8 cellular contexts compared by ENCODE assay signal in the genomic region with DNA sequence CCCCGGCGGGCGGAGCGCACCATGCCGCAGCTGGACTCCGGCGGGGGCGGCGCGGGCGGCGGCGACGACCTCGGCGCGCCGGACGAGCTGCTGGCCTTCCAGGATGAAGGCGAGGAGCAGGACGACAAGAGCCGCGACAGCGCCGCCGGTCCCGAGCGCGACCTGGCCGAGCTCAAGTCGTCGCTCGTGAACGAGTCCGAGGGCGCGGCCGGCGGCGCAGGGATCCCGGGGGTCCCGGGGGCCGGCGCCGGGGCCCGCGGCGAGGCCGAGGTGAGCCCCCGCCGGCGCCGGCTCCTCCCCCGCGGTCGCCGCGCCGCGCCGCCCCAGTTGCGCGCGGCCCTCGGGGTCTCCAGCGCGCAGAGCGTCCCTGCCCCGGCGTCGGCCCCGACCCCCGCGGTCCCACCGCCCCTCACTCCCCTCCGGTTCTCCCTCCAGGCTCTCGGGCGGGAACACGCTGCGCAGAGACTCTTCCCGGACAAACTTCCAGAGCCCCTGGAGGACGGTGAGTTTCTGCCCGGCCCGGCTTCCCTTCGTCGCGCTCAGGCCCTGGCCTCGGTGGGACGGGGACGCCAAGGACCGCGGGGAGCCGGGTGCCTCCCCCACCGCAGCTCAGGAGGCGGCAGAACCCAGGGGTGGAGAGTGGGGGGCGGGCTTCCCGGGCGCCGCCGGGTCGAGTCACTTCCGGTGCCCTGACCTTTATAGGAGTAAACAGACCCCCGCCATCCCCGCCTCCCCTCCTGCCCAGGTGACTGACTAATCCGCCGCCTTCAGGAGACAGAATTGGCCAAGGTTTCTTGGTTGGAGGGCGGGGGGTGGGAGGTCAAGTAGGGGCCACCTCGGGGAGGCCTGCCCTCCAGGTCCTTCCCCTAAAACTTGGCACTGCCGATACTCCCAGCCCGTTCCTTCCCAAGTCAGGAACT. TPM values are rescaled to one million over a fixed set of nuclear protein-coding genes. Genes with fewer than 3 reads are reported as not detected.
A peak's percentile ranks its signal among the peaks of the same experiment; 100 is the strongest.
DNase-seq lines count a peak whose midpoint lies in the region; ATAC-seq lines count a peak whose summit lies in the region.

No MANE protein-coding gene starts in this region.

- peaks cover 79% of the 10 kb centered on the region for H3K4me1 Mint-ChIP-seq in activated T-helper 1 cell treated with anti-CD3 and anti-CD28 coated beads, Interleukin-12 subunit alpha, Interleukin-12 subunit beta, Interleukin-2, Interleukin-4 antibody, amounts not matched to agents 30 ng/mL and 10 ng/mL and 1 ng/mL, durations not matched to agents 14 hours and 24 hours and 36 hours (ENCODE audit: low read depth)

- WGBS in right cardiac atrium = 5% methylated on average over 110 of the region's 110 CpGs

- ATAC-seq in right cardiac atrium (no peak), HG03095 (IDR thresholded peaks at IDR 0.05; ENCODE audit: unreplicated experiment) (no peak)

- DNase-seq in NCI-H2196 (lab: John Stamatoyannopoulos, UW; ENCODE audit: unreplicated experiment) = peak; percentile 39
- DNase-seq in NCI-H2196 treated with DMSO at 0.1 percent for 48 hours (lab: John Stamatoyannopoulos, UW; ENCODE audit: unreplicated experiment) = no peak
- DNase-seq in M059J (ENCODE audit: low read depth) = peak; percentile 34
- peak; percentile 42 for DNase-seq in activated T-helper 1 cell treated with anti-CD3 and anti-CD28 coated beads, Interleukin-12 subunit alpha, Interleukin-12 subunit beta, Interleukin-2, Interleukin-4 antibody, amounts not matched to agents 30 ng/mL and 10 ng/mL and 1 ng/mL, durations not matched to agents 14 hours and 24 hours and 36 hours (ENCODE audit: low spot score)
- DNase-seq in right cardiac atrium = peak in 1 of 3 donors; percentile 71
- DNase-seq in stimulated activated CD4-positive, alpha-beta T cell treated with anti-CD3 and anti-CD28 coated beads, Interleukin-15, amount 100 ng/mL, for 1 hour (ENCODE audit: low read depth in 1 of 2, low spot score in 1 of 2) = peak; percentile 64 to 73
- no peak for DNase-seq in foreskin melanocyte

- peaks cover 30% of the 10 kb centered on the region for H3K36me3 Mint-ChIP-seq in activated T-helper 1 cell treated with anti-CD3 and anti-CD28 coated beads, Interleukin-12 subunit alpha, Interleukin-12 subunit beta, Interleukin-2, Interleukin-4 antibody, amounts not matched to agents 30 ng/mL and 10 ng/mL and 1 ng/mL, durations not matched to agents 14 hours and 24 hours and 36 hours (ENCODE audit: low read depth)

- H3K4me3 Mint-ChIP-seq in activated T-helper 1 cell treated with anti-CD3 and anti-CD28 coated beads, Interleukin-12 subunit alpha, Interleukin-12 subunit beta, Interleukin-2, Interleukin-4 antibody, amounts not matched to agents 30 ng/mL and 10 ng/mL and 1 ng/mL, durations not matched to agents 14 hours and 24 hours and 36 hours = peak overlapping the region; percentile 82

- H3K27me3 Mint-ChIP-seq in activated T-helper 1 cell treated with anti-CD3 and anti-CD28 coated beads, Interleukin-12 subunit alpha, Interleukin-12 subunit beta, Interleukin-2, Interleukin-4 antibody, amounts not matched to agents 30 ng/mL and 10 ng/mL and 1 ng/mL, durations not matched to agents 14 hours and 24 hours and 36 hours (ENCODE audit: insufficient read depth) = peaks cover 35% of the 10 kb centered on the region

- H3K27ac Mint-ChIP-seq in activated T-helper 1 cell treated with anti-CD3 and anti-CD28 coated beads, Interleukin-12 subunit alpha, Interleukin-12 subunit beta, Interleukin-2, Interleukin-4 antibody, amounts not matched to agents 30 ng/mL and 10 ng/mL and 1 ng/mL, durations not matched to agents 14 hours and 24 hours and 36 hours = peak overlapping the region; percentile 38

- no peak overlapping the region for H3K27ac ChIP-seq in right cardiac atrium (ENCODE audit: low read length)

- H3K4me1 ChIP-seq in right cardiac atrium (ENCODE audit: control insufficient read depth, insufficient read depth, low read length) = peaks cover 5% of the 10 kb centered on the region

- intact Hi-C loops in activated T-helper 1 cell treated with anti-CD3 and anti-CD28 coated beads, Interleukin-12 subunit alpha, Interleukin-12 subunit beta, Interleukin-2, Interleukin-4 antibody, amounts not matched to agents 30 ng/mL and 10 ng/mL and 1 ng/mL, durations not matched to agents 14 hours and 24 hours and 36 hours (cut with micrococcal nuclease) = loop anchor here (1.0 kb wide), 1 partner anchor 30 kb away; no protein-coding TSS in a partner anchor
- intact Hi-C loops in right cardiac atrium (cut with DNase I) = no loop called here

- peak overlapping the region; percentile 87 for H3K4me3 ChIP-seq in right cardiac atrium (ENCODE audit: low read length)

- H3K27me3 ChIP-seq in right cardiac atrium (ENCODE audit: control insufficient read depth, insufficient read depth) = no peaks in the 10 kb centered on the region

- H3K9me3 Mint-ChIP-seq in activated T-helper 1 cell treated with anti-CD3 and anti-CD28 coated beads, Interleukin-12 subunit alpha, Interleukin-12 subunit beta, Interleukin-2, Interleukin-4 antibody, amounts not matched to agents 30 ng/mL and 10 ng/mL and 1 ng/mL, durations not matched to agents 14 hours and 24 hours and 36 hours = no peaks in the 10 kb centered on the region

- no peaks in the 10 kb centered on the region for H3K9me3 ChIP-seq in right cardiac atrium (ENCODE audit: control insufficient read depth, low read length)

RNA-seq across cellular contexts. Expression of a gene that starts 0.7 kb away (rescaled TPM):
- total RNA-seq in M059J (2014; rRNA removed; shearing (Covaris generic)) = 5.2 and 7.4 TPM in 2 replicates
- total RNA-seq in activated T-helper 1 cell treated with anti-CD3 and anti-CD28 coated beads, Interleukin-12 subunit alpha, Interleukin-12 subunit beta, Interleukin-2, Interleukin-4 antibody, amounts not matched to agents 30 ng/mL and 10 ng/mL and 1 ng/mL, durations not matched to agents 14 hours and 24 hours and 36 hours = 76.3 and 77.2 TPM in 2 replicates
- total RNA-seq in right cardiac atrium = 1 to 10 TPM; 1.3 to 4.0 (median 3.4) TPM
- polyA plus RNA-seq in right cardiac atrium = 4.4 TPM

Comparison
In these comparisons a context has a peak if more than half of its experiments do, and no peak if none do; other contexts are left out.
1. DNase-seq: peak in NCI-H2196 (single experiment), M059J (single experiment), activated T-helper 1 cell treated with anti-CD3 and anti-CD28 coated beads, Interleukin-12 subunit alpha, Interleukin-12 subunit beta, Interleukin-2, Interleukin-4 antibody, amounts not matched to agents 30 ng/mL and 10 ng/mL and 1 ng/mL, durations not matched to agents 14 hours and 24 hours and 36 hours (single experiment) and stimulated activated CD4-positive, alpha-beta T cell treated with anti-CD3 and anti-CD28 coated beads, Interleukin-15, amount 100 ng/mL, for 1 hour (2 of 2); none in NCI-H2196 treated with DMSO at 0.1 percent for 48 hours (single experiment) and foreskin melanocyte (single experiment).